Comparison of ENCODE assay signal across 27 cellular contexts in the genomic region with DNA sequence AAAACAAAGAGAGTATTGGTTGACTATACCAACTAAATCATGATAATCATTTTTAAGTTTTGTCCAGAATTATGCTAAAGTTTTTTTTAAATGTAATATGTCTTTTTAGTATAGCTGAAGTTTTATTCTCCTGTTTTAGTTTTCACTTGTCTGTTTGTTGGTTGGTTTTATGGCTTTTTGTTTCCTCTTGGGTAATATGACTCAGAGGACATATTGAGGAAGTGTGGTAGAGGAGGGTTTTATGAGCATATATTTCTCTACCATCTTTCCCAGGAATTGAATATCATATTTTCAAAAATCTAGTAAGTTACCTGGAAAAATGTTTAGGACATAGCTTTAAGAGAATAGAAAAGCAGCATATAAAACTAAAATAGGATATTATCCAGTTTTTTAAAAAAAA.
DNase-seq lines count a peak whose midpoint lies in the region; ATAC-seq and TF ChIP-seq lines count a peak whose summit lies in the region.
"Had no signal": no experiment of that assay in that cellular context is flagged by ENCODE, and none has a peak within 500 bp of the region (broad histone marks: within the 10 kb centered on the region; RNA-seq: fewer than 3 reads in every experiment).

No MANE protein-coding gene starts in this region.

- H3K4me3 ChIP-seq in fibroblast of mammary gland (ENCODE audit: control insufficient read depth, low read depth, low read length), result no peak overlapping the region
- H3K4me3 ChIP-seq: A549, heart right ventricle, thoracic aorta, vagina had no signal

- in situ Hi-C loops in KBM-7 (cut with MboI; ENCODE audit: low pct_unique_long_range_greater_than_20kb, low sequenced_read_pairs), result no loop called here

- TF ChIP-seq CTCF in fibroblast of mammary gland (conservative IDR thresholded peaks at IDR 0.05; ENCODE audit: control insufficient read depth, insufficient read depth, low read depth, low read length), result no peak

- ATAC-seq in GM21717 (IDR thresholded peaks at IDR 0.05; ENCODE audit: unreplicated experiment) (no peak), HG02642 (IDR thresholded peaks at IDR 0.05; ENCODE audit: poor library complexity, unreplicated experiment) (no peak)
- ATAC-seq: A549, heart right ventricle, HepG2, WTC11 had no signal

- DNase-seq in AML-193 (lab: John Stamatoyannopoulos, UW), result peak; percentile 57 to 58
- DNase-seq in KBM-7, result peak; percentile 67
- peak; percentile 6 for DNase-seq in NOMO-1 treated with dmso at 0.1 percent for 144 hours (lab: John Stamatoyannopoulos, UW; ENCODE audit: unreplicated experiment)
- DNase-seq in fibroblast of mammary gland (ENCODE audit: low read depth), result peak; percentile 31
- no peak for DNase-seq in anterior cingulate cortex (lab: John Stamatoyannopoulos, UW)
- no peak for DNase-seq in DMS79 treated with DMSO at 0.1 percent for 48 hours (lab: John Stamatoyannopoulos, UW)
- DNase-seq: activated effector memory CD4-positive, alpha-beta T cell treated with Interleukin-2 at 50 U/mL for 16 hours; BE2C; DND-41; HCEC 1CT; heart right ventricle; MM.1S; naive B cell; NCI-H187; NCI-H2171 treated with DMSO at 0.1 percent for 48 hours; NCI-H524; NK-92 treated with Interleukin-12 subunit alpha and Interleukin-12 subunit beta, amount 100 ng/mL, for 24 hours; SK-N-SH; stimulated activated CD4-positive, alpha-beta T cell treated with anti-CD3 and anti-CD28 coated beads, Interleukin-4, amount 100 ng/mL, for 1 hour; stimulated activated naive CD4-positive, alpha-beta T cell had no signal

Comparison
In these comparisons a context has a peak if more than half of its experiments do, and no peak if none do; other contexts are left out.
1. DNase-seq: peak in AML-193 (2 of 2), KBM-7 (single experiment), NOMO-1 treated with dmso at 0.1 percent for 144 hours (single experiment) and fibroblast of mammary gland (single experiment); none in anterior cingulate cortex (0 of 58) and DMS79 treated with DMSO at 0.1 percent for 48 hours (single experiment).